ENCODE assay signal across 8 cellular contexts in genomic region chr10:75431180-75432111, GRCh38. TPM values are rescaled to one million over a fixed set of nuclear protein-coding genes. Genes with fewer than 3 reads are reported as not detected.
DNase-seq lines count a peak whose midpoint lies in the region; ATAC-seq and TF ChIP-seq lines count a peak whose summit lies in the region.

Gene LRMDA, plus strand, starts transcription at chr10:75431624.

- no peaks in the 10 kb centered on the region for H3K27me3 ChIP-seq in vagina

- TF ChIP-seq CTCF in epithelial cell of esophagus (IDR thresholded peaks at IDR 0.05; ENCODE audit: insufficient read depth, low read depth, low read length, missing control alignments) (no peak), vagina (IDR thresholded peaks at IDR 0.05) (no peak)

- H3K9me3 ChIP-seq in vagina = no peaks in the 10 kb centered on the region

- TF ChIP-seq POLR2A in GM18951 (IDR thresholded peaks at IDR 0.05; ENCODE audit: extremely low read depth, insufficient read depth, insufficient read length) (peak; percentile 46), vagina (IDR thresholded peaks at IDR 0.05) (no peak)

- in situ Hi-C loops in GM18951 (cut with MboI; ENCODE audit: low sequenced_read_pairs, unreplicated experiment) = no loop called here

- H3K4me1 ChIP-seq in vagina = peaks cover 45% of the 10 kb centered on the region

- no peaks in the 10 kb centered on the region for H3K36me3 ChIP-seq in vagina

- no peak for ATAC-seq in GM19467 (IDR thresholded peaks at IDR 0.05; ENCODE audit: unreplicated experiment)
- no peak for ATAC-seq in GM18873 (IDR thresholded peaks at IDR 0.05; ENCODE audit: low FRiP score, unreplicated experiment)

- H3K27ac ChIP-seq in vagina = peak within 1 kb of the TSS; percentile 79

- peak within 1 kb of the TSS; percentile 32 for H3K4me3 ChIP-seq in epithelial cell of esophagus (ENCODE audit: low read length)
- peak within 1 kb of the TSS; percentile 54 to 68 for H3K4me3 ChIP-seq in vagina

- intact Hi-C loops in vagina (cut with DNase I) = no loop called here

- DNase-seq in NOMO-1 (lab: John Stamatoyannopoulos, UW; ENCODE audit: unreplicated experiment in 2 of 2) = peak; percentile 64 to 91
- peak; percentile 45 for DNase-seq in epithelial cell of esophagus (ENCODE audit: low read depth)
- DNase-seq in mucosa of gallbladder (ENCODE audit: low spot score) = peak; percentile 32
- no peak for DNase-seq in vagina (ENCODE audit: extremely low spot score in 2 of 2)
- DNase-seq in NCI-H1105 treated with DMSO at 0.1 percent for 48 hours (lab: John Stamatoyannopoulos, UW) = no peak

RNA-seq across cellular contexts. Expression of gene LRMDA, which starts in this region (rescaled TPM):
- 17.1 TPM for total RNA-seq in mucosa of gallbladder
- total RNA-seq in vagina = 22.6 TPM

Comparison
In these comparisons a context has a peak if more than half of its experiments do, and no peak if none do; other contexts are left out.
1. DNase-seq: peak in NOMO-1 (2 of 2), epithelial cell of esophagus (single experiment) and mucosa of gallbladder (single experiment); none in vagina (0 of 2) and NCI-H1105 treated with DMSO at 0.1 percent for 48 hours (single experiment).